ENCODE assay signal across 1 cellular context in the genomic region with DNA sequence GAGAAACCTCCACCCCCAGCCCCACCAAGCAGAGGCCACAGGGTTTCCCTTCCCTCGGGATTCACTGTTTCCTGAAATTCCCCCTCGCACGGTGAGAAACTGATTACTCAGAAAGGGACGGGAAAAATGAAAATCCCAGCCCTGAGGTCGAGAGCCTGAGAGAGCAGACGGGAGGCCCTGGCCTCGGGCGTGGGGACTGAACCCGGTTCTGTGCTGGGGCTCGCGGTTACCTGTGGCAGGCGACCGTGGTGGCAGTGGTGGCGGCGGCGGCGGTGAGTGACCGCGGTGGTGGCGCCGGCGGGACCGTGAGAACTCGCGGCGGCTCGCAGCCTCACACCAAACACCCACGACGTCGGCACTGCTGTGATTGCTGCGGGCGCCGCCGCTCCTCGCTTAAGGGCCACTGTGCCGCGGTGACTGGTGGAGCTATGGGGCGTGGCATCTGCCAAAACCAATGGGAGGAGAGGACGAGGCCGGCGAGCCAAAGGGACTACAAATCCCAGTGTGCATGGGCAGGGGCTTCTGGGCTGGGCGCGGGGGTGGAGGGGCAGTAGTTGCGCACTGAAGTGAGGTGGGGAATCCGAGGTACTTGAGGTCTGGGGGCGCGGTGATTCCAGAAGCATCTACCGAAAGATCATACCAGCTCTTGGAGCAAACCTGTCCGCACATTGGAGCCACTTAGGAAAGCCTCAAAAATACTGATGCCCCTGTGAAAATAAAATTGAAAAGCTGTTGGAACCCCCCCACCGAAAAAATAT.
TF ChIP-seq lines count a peak whose summit lies in the region.

Gene LGMN, minus strand, starts transcription at position 369 of the 758 bp plus-strand sequence. CDS start 15,841 bp downstream, outside the sequence.

TF ChIP-seq in HepG2, 621 proteins besides CTCF, POLR2A, EP300 and RAD21 (continued from another document):
- TF ChIP-seq, protein P1, sequence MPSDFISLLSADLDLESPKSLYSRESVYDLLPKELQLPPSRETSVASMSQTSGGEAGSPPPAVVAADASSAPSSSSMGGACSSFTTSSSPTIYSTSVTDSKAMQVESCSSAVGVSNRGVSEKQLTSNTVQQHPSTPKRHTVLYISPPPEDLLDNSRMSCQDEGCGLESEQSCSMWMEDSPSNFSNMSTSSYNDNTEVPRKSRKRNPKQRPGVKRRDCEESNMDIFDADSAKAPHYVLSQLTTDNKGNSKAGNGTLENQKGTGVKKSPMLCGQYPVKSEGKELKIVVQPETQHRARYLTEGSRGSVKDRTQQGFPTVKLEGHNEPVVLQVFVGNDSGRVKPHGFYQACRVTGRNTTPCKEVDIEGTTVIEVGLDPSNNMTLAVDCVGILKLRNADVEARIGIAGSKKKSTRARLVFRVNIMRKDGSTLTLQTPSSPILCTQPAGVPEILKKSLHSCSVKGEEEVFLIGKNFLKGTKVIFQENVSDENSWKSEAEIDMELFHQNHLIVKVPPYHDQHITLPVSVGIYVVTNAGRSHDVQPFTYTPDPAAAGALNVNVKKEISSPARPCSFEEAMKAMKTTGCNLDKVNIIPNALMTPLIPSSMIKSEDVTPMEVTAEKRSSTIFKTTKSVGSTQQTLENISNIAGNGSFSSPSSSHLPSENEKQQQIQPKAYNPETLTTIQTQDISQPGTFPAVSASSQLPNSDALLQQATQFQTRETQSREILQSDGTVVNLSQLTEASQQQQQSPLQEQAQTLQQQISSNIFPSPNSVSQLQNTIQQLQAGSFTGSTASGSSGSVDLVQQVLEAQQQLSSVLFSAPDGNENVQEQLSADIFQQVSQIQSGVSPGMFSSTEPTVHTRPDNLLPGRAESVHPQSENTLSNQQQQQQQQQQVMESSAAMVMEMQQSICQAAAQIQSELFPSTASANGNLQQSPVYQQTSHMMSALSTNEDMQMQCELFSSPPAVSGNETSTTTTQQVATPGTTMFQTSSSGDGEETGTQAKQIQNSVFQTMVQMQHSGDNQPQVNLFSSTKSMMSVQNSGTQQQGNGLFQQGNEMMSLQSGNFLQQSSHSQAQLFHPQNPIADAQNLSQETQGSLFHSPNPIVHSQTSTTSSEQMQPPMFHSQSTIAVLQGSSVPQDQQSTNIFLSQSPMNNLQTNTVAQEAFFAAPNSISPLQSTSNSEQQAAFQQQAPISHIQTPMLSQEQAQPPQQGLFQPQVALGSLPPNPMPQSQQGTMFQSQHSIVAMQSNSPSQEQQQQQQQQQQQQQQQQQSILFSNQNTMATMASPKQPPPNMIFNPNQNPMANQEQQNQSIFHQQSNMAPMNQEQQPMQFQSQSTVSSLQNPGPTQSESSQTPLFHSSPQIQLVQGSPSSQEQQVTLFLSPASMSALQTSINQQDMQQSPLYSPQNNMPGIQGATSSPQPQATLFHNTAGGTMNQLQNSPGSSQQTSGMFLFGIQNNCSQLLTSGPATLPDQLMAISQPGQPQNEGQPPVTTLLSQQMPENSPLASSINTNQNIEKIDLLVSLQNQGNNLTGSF (CRISPR knock-in tag; IDR thresholded peaks at IDR 0.05), result no peak
- TF ChIP-seq PHB2 (IDR thresholded peaks at IDR 0.05; ENCODE audit: partially characterized antibody), result no peak
- TF ChIP-seq MXD4 (CRISPR knock-in tag; IDR thresholded peaks at IDR 0.05), result peak; percentile 64; the same call in 1 of the 2 replicates
- TF ChIP-seq ZNF607 (CRISPR knock-in tag; IDR thresholded peaks at IDR 0.05; ENCODE audit: borderline replicate concordance), result peak; percentile 91; the same call in 1 of the 2 replicates
- no peak for TF ChIP-seq KDM3A (CRISPR knock-in tag; IDR thresholded peaks at IDR 0.05; ENCODE audit: low read depth)
- no peak for TF ChIP-seq ZNF484 (CRISPR knock-in tag; IDR thresholded peaks at IDR 0.05; ENCODE audit: borderline replicate concordance, low read depth)
- TF ChIP-seq ZNF83 (CRISPR knock-in tag; IDR thresholded peaks at IDR 0.05; ENCODE audit: borderline replicate concordance), result no peak
- TF ChIP-seq ZBTB3 (CRISPR knock-in tag; IDR thresholded peaks at IDR 0.05; ENCODE audit: borderline replicate concordance, low read depth), result peak; percentile 57; the same call in 1 of the 2 replicates
- TF ChIP-seq ZNF605 (CRISPR knock-in tag; IDR thresholded peaks at IDR 0.05), result no peak; the same call in 1 of the 2 replicates
- no peak for TF ChIP-seq ZNF17 (CRISPR knock-in tag; IDR thresholded peaks at IDR 0.05)
- peak; percentile 90 for TF ChIP-seq ATF7-NPFF (CRISPR knock-in tag; IDR thresholded peaks at IDR 0.05; ENCODE audit: low read depth)
- peak; percentile 44 for TF ChIP-seq ZNF781 (CRISPR knock-in tag; IDR thresholded peaks at IDR 0.05; ENCODE audit: borderline replicate concordance, not compliant biosample characterization)
- TF ChIP-seq EEA1 (CRISPR knock-in tag; IDR thresholded peaks at IDR 0.05; ENCODE audit: borderline replicate concordance), result peak; percentile 92; the same call in 1 of the 2 replicates
- peak; percentile 86; the same call in 1 of the 2 replicates for TF ChIP-seq SAFB2 (CRISPR knock-in tag; IDR thresholded peaks at IDR 0.05; ENCODE audit: borderline replicate concordance, low read depth)
- no peak for TF ChIP-seq HOXA9 (CRISPR knock-in tag; IDR thresholded peaks at IDR 0.05; ENCODE audit: borderline replicate concordance)
- 0 out of 2 replicates have a peak, but pooled peaks have one; percentile 59 for TF ChIP-seq ZNF570 (CRISPR knock-in tag; IDR thresholded peaks at IDR 0.05; ENCODE audit: borderline replicate concordance)
- TF ChIP-seq ZFP41 (CRISPR knock-in tag; IDR thresholded peaks at IDR 0.05; ENCODE audit: borderline replicate concordance), result 0 out of 2 replicates have a peak, but pooled peaks have one; percentile 42
- TF ChIP-seq ZNF12 (CRISPR knock-in tag; IDR thresholded peaks at IDR 0.05), result peak; percentile 64
- no peak for TF ChIP-seq RORA (CRISPR knock-in tag; IDR thresholded peaks at IDR 0.05)
- no peak for TF ChIP-seq ZNF3 (CRISPR knock-in tag; IDR thresholded peaks at IDR 0.05)
- no peak for TF ChIP-seq AGO1 (IDR thresholded peaks at IDR 0.05; ENCODE audit: low read depth, low read length, poor library complexity, severe bottlenecking)
- TF ChIP-seq RARG (CRISPR knock-in tag; IDR thresholded peaks at IDR 0.05; ENCODE audit: low read depth), result no peak
- TF ChIP-seq SETDB1 (CRISPR knock-in tag; IDR thresholded peaks at IDR 0.05; ENCODE audit: borderline replicate concordance), result no peak
- TF ChIP-seq YY1 (IDR thresholded peaks at IDR 0.05; ENCODE audit: insufficient read depth, insufficient replicate concordance, low read depth, low read length), result peak; percentile 58
- TF ChIP-seq KLF6 (CRISPR knock-in tag; IDR thresholded peaks at IDR 0.05), result peak; percentile 71; the same call in 1 of the 2 replicates
- no peak for TF ChIP-seq SIX4 (CRISPR knock-in tag; IDR thresholded peaks at IDR 0.05)
- no peak for TF ChIP-seq FOXM1 (CRISPR knock-in tag; IDR thresholded peaks at IDR 0.05)
